Comparison of ENCODE assay signal across 2 cellular contexts in genomic region chr12:52521581-52522266, GRCh38.
TF ChIP-seq lines count a peak whose summit lies in the region.

No MANE protein-coding gene starts in this region.

TF ChIP-seq in A549, 52 proteins besides CTCF, POLR2A, EP300 and RAD21:
- TF ChIP-seq, protein P1, sequence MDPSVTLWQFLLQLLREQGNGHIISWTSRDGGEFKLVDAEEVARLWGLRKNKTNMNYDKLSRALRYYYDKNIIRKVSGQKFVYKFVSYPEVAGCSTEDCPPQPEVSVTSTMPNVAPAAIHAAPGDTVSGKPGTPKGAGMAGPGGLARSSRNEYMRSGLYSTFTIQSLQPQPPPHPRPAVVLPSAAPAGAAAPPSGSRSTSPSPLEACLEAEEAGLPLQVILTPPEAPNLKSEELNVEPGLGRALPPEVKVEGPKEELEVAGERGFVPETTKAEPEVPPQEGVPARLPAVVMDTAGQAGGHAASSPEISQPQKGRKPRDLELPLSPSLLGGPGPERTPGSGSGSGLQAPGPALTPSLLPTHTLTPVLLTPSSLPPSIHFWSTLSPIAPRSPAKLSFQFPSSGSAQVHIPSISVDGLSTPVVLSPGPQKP (IDR thresholded peaks at IDR 0.05; ENCODE audit: low read depth, low read length), result no peak
- TF ChIP-seq NR3C1 (IDR thresholded peaks at IDR 0.05), result no peak
- no peak for TF ChIP-seq RCOR1 (IDR thresholded peaks at IDR 0.05; ENCODE audit: low read depth, low read length)
- peak; percentile 78 for TF ChIP-seq MAFK (IDR thresholded peaks at IDR 0.05; ENCODE audit: partially characterized antibody)

TF ChIP-seq in K562, 482 proteins besides CTCF, POLR2A, EP300 and RAD21:
- TF ChIP-seq CBX3 (IDR thresholded peaks at IDR 0.05; ENCODE audit: borderline replicate concordance in 1 of 2, low read length in 2 of 2), result no peak
- no peak for TF ChIP-seq SP1 (CRISPR knock-in tag; IDR thresholded peaks at IDR 0.05)
- no peak for TF ChIP-seq POLR2B (IDR thresholded peaks at IDR 0.05; ENCODE audit: low read depth, partially characterized antibody)
- no peak for TF ChIP-seq ZFP30 (CRISPR knock-in tag; IDR thresholded peaks at IDR 0.05; ENCODE audit: borderline replicate concordance)
- TF ChIP-seq ZNF316 (IDR thresholded peaks at IDR 0.05), result peak; percentile 28; the same call in 1 of the 2 replicates
- TF ChIP-seq ZNF232 (CRISPR knock-in tag; IDR thresholded peaks at IDR 0.05), result no peak
- TF ChIP-seq MAFK (IDR thresholded peaks at IDR 0.05; ENCODE audit: low read length), result peak; percentile 13; the same call in 1 of the 2 replicates
